1 cellular context compared by ENCODE assay signal in genomic region chr6:34391711-34392496, GRCh38.
A peak's percentile ranks its signal among the peaks of the same experiment; 100 is the strongest.
TF ChIP-seq lines count a peak whose summit lies in the region.

No MANE protein-coding gene starts in this region.

TF ChIP-seq in HEK293, 187 proteins besides CTCF, POLR2A, EP300 and RAD21 (continued from another document and continues in another):
- TF ChIP-seq SCRT2 (tag by site-specific recombination; IDR thresholded peaks at IDR 0.05) (no peak), KLF16 (tag by site-specific recombination; IDR thresholded peaks at IDR 0.05) (peak; percentile 50; the same call in 1 of the 2 replicates), PRDM1 (tag by site-specific recombination; IDR thresholded peaks at IDR 0.05) (0 out of 2 replicates have a peak, but pooled peaks have one; percentile 33), FEZF1 (tag by site-specific recombination; IDR thresholded peaks at IDR 0.05) (no peak; the same call in 1 of the 2 replicates), REPIN1 (tag by site-specific recombination; IDR thresholded peaks at IDR 0.05; ENCODE audit: low read depth) (no peak), BCL11B (tag by site-specific recombination; IDR thresholded peaks at IDR 0.05; ENCODE audit: low read depth) (peak; percentile 67; the same call in 1 of the 2 replicates), ZNF624 (tag by site-specific recombination; IDR thresholded peaks at IDR 0.05) (no peak), ZNF394 (tag by site-specific recombination; IDR thresholded peaks at IDR 0.05; ENCODE audit: borderline replicate concordance) (no peak; the same call in 1 of the 2 replicates), ZNF341 (tag by site-specific recombination; IDR thresholded peaks at IDR 0.05; ENCODE audit: low read depth) (peak; percentile 91), ZBTB17 (tag by site-specific recombination; IDR thresholded peaks at IDR 0.05) (peak; percentile 6; the same call in 1 of the 2 replicates), ZNF548 (tag by site-specific recombination; IDR thresholded peaks at IDR 0.05) (no peak), SP7 (tag by site-specific recombination; IDR thresholded peaks at IDR 0.05) (peak; percentile 62; the same call in 1 of the 2 replicates), ZNF677 (tag by site-specific recombination; IDR thresholded peaks at IDR 0.05) (no peak), OVOL3 (tag by site-specific recombination; IDR thresholded peaks at IDR 0.05) (0 out of 2 replicates have a peak, but pooled peaks have one; percentile 33), HOXA7 (CRISPR knock-in tag; IDR thresholded peaks at IDR 0.05; ENCODE audit: borderline replicate concordance) (no peak), YY2 (tag by site-specific recombination; IDR thresholded peaks at IDR 0.05) (no peak), ZNF610 (tag by site-specific recombination; IDR thresholded peaks at IDR 0.05; ENCODE audit: borderline replicate concordance) (peak; percentile 28; the same call in 1 of the 2 replicates), ZNF501 (tag by site-specific recombination; IDR thresholded peaks at IDR 0.05) (no peak), ZNF658 (tag by site-specific recombination; IDR thresholded peaks at IDR 0.05) (no peak), PRDM4 (tag by site-specific recombination; IDR thresholded peaks at IDR 0.05) (no peak), ZXDB (tag by site-specific recombination; IDR thresholded peaks at IDR 0.05) (peak; percentile 44), KLF1 (tag by site-specific recombination; IDR thresholded peaks at IDR 0.05) (peak; percentile 84), SP3 (tag by site-specific recombination; IDR thresholded peaks at IDR 0.05) (peak; percentile 52), ZSCAN23 (tag by site-specific recombination; IDR thresholded peaks at IDR 0.05) (no peak), ZNF747 (tag by site-specific recombination; IDR thresholded peaks at IDR 0.05) (no peak), KLF8 (tag by site-specific recombination; IDR thresholded peaks at IDR 0.05) (peak; percentile 93), ZBTB11 (tag by site-specific recombination; conservative IDR thresholded peaks at IDR 0.05; ENCODE audit: low read depth) (peak; percentile 72; the same call in 1 of the 2 replicates), ZNF184 (tag by site-specific recombination; IDR thresholded peaks at IDR 0.05) (no peak), ZFP69B (tag by site-specific recombination; IDR thresholded peaks at IDR 0.05) (peak; percentile 35; the same call in 1 of the 2 replicates), PRDM10 (tag by site-specific recombination; IDR thresholded peaks at IDR 0.05) (0 out of 2 replicates have a peak, but pooled peaks have one; percentile 53), IKZF3 (tag by site-specific recombination; IDR thresholded peaks at IDR 0.05) (peak; percentile 52), ZNF266 (tag by site-specific recombination; IDR thresholded peaks at IDR 0.05; ENCODE audit: low read depth) (no peak), ZNF433 (tag by site-specific recombination; IDR thresholded peaks at IDR 0.05; ENCODE audit: low read depth) (no peak), ZNF366 (tag by site-specific recombination; conservative IDR thresholded peaks at IDR 0.05) (no peak), ZNF146 (tag by site-specific recombination; IDR thresholded peaks at IDR 0.05) (0 out of 2 replicates have a peak, but pooled peaks have one; percentile 12), ZNF571 (tag by site-specific recombination; IDR thresholded peaks at IDR 0.05) (no peak), ZNF555 (tag by site-specific recombination; conservative IDR thresholded peaks at IDR 0.05) (no peak), KLF9 (tag by site-specific recombination; IDR thresholded peaks at IDR 0.05; ENCODE audit: low read depth) (peak; percentile 78), ZBTB21 (tag by site-specific recombination; IDR thresholded peaks at IDR 0.05) (0 out of 2 replicates have a peak, but pooled peaks have one; percentile 15), ZBTB8A (tag by site-specific recombination; IDR thresholded peaks at IDR 0.05) (peak; percentile 82), ZNF585B (tag by site-specific recombination; IDR thresholded peaks at IDR 0.05) (no peak), GLIS2 (tag by site-specific recombination; IDR thresholded peaks at IDR 0.05) (0 out of 2 replicates have a peak, but pooled peaks have one; percentile 18), ZNF214 (tag by site-specific recombination; IDR thresholded peaks at IDR 0.05; ENCODE audit: borderline replicate concordance) (no peak), KLF7 (tag by site-specific recombination; IDR thresholded peaks at IDR 0.05; ENCODE audit: borderline replicate concordance) (no peak)
- TF ChIP-seq, protein P1, sequence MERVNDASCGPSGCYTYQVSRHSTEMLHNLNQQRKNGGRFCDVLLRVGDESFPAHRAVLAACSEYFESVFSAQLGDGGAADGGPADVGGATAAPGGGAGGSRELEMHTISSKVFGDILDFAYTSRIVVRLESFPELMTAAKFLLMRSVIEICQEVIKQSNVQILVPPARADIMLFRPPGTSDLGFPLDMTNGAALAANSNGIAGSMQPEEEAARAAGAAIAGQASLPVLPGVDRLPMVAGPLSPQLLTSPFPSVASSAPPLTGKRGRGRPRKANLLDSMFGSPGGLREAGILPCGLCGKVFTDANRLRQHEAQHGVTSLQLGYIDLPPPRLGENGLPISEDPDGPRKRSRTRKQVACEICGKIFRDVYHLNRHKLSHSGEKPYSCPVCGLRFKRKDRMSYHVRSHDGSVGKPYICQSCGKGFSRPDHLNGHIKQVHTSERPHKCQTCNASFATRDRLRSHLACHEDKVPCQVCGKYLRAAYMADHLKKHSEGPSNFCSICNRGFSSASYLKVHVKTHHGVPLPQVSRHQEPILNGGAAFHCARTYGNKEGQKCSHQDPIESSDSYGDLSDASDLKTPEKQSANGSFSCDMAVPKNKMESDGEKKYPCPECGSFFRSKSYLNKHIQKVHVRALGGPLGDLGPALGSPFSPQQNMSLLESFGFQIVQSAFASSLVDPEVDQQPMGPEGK (tag by site-specific recombination; IDR thresholded peaks at IDR 0.05), result peak; percentile 81
- TF ChIP-seq, protein P2, sequence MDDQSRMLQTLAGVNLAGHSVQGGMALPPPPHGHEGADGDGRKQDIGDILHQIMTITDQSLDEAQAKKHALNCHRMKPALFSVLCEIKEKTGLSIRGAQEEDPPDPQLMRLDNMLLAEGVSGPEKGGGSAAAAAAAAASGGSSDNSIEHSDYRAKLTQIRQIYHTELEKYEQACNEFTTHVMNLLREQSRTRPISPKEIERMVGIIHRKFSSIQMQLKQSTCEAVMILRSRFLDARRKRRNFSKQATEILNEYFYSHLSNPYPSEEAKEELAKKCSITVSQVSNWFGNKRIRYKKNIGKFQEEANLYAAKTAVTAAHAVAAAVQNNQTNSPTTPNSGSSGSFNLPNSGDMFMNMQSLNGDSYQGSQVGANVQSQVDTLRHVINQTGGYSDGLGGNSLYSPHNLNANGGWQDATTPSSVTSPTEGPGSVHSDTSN (CRISPR knock-in tag; IDR thresholded peaks at IDR 0.05), result peak; percentile 54; the same call in 1 of the 2 replicates
- TF ChIP-seq, protein P3, sequence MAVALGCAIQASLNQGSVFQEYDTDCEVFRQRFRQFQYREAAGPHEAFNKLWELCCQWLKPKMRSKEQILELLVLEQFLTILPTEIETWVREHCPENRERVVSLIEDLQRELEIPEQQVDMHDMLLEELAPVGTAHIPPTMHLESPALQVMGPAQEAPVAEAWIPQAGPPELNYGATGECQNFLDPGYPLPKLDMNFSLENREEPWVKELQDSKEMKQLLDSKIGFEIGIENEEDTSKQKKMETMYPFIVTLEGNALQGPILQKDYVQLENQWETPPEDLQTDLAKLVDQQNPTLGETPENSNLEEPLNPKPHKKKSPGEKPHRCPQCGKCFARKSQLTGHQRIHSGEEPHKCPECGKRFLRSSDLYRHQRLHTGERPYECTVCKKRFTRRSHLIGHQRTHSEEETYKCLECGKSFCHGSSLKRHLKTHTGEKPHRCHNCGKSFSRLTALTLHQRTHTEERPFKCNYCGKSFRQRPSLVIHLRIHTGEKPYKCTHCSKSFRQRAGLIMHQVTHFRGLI (tag by site-specific recombination; IDR thresholded peaks at IDR 0.05), result peak; percentile 38; the same call in 1 of the 2 replicates
- TF ChIP-seq, protein P4, sequence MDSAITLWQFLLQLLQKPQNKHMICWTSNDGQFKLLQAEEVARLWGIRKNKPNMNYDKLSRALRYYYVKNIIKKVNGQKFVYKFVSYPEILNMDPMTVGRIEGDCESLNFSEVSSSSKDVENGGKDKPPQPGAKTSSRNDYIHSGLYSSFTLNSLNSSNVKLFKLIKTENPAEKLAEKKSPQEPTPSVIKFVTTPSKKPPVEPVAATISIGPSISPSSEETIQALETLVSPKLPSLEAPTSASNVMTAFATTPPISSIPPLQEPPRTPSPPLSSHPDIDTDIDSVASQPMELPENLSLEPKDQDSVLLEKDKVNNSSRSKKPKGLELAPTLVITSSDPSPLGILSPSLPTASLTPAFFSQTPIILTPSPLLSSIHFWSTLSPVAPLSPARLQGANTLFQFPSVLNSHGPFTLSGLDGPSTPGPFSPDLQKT (IDR thresholded peaks at IDR 0.05; ENCODE audit: borderline replicate concordance, low read depth, low read length), result no peak
- TF ChIP-seq, protein P5, sequence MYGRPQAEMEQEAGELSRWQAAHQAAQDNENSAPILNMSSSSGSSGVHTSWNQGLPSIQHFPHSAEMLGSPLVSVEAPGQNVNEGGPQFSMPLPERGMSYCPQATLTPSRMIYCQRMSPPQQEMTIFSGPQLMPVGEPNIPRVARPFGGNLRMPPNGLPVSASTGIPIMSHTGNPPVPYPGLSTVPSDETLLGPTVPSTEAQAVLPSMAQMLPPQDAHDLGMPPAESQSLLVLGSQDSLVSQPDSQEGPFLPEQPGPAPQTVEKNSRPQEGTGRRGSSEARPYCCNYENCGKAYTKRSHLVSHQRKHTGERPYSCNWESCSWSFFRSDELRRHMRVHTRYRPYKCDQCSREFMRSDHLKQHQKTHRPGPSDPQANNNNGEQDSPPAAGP (tag by site-specific recombination; IDR thresholded peaks at IDR 0.05), result 0 out of 2 replicates have a peak, but pooled peaks have one; percentile 26
